ENCODE assay signal across 11 cellular contexts in genomic region chr1:110872366-110872744, GRCh38. TPM values are rescaled to one million over a fixed set of nuclear protein-coding genes. Genes with fewer than 3 reads are reported as not detected.
A peak's percentile ranks its signal among the peaks of the same experiment; 100 is the strongest.
DNase-seq lines count a peak whose midpoint lies in the region; ATAC-seq, FAIRE-seq and TF ChIP-seq lines count a peak whose summit lies in the region.
"Had no signal": no experiment of that assay in that cellular context is flagged by ENCODE, and none has a peak within 500 bp of the region (broad histone marks: within the 10 kb centered on the region; RNA-seq: fewer than 3 reads in every experiment).

No MANE protein-coding gene starts in this region.

- no peaks in the 10 kb centered on the region for H3K4me1 ChIP-seq in thoracic aorta (ENCODE audit: control insufficient read depth in 1 of 2, low read depth in 2 of 2)

- DNase-seq in activated T-cell treated with anti-CD3 and anti-CD28 coated beads, Interleukin-2, amount 50 U/mL, for 72 hours: peak in 1 of 2 donors; percentile 22
- no peak for DNase-seq in activated T-cell treated with anti-CD3 and anti-CD28 coated beads for 4 hours
- no peak for DNase-seq in central memory CD8-positive, alpha-beta T cell (ENCODE audit: low spot score in 2 of 2)
- DNase-seq in thoracic aorta (ENCODE audit: low spot score): no peak
- no peak for DNase-seq in NCI-H510A treated with DMSO at 0.1 percent for 48 hours (lab: John Stamatoyannopoulos, UW)
- DNase-seq in H54 (ENCODE audit: insufficient read length, low spot score): no peak
- no peak for DNase-seq in type B pancreatic cell (ENCODE audit: extremely low spot score, unreplicated experiment)
- DNase-seq: mammary epithelial cell, NCI-H2081 had no signal

- peak overlapping the region; percentile 65 for H3K4me3 ChIP-seq in thoracic aorta

- no peaks in the 10 kb centered on the region for H3K27me3 ChIP-seq in thoracic aorta (replicated peaks; ENCODE audit: insufficient read depth)

- no peak for TF ChIP-seq POLR2A in H54 (IDR thresholded peaks at IDR 0.05; ENCODE audit: low read depth, low read length)

- H3K27ac Mint-ChIP-seq in activated T-cell treated with anti-CD3 and anti-CD28 coated beads, Interleukin-2, amount 50 U/mL, for 72 hours: peak overlapping the region; percentile 96
- H3K27ac Mint-ChIP-seq in central memory CD8-positive, alpha-beta T cell (ENCODE audit: low read depth): peak overlapping the region; percentile 94
- no peak overlapping the region for H3K27ac Mint-ChIP-seq in type B pancreatic cell

- FAIRE-seq in H54 (lab: Jason Lieb, UNC): no peak
- FAIRE-seq: endometrium had no signal

- no peaks in the 10 kb centered on the region for H3K9me3 ChIP-seq in thoracic aorta

- peak overlapping the region; percentile 99 for H3K4me3 Mint-ChIP-seq in activated T-cell treated with anti-CD3 and anti-CD28 coated beads, Interleukin-2, amount 50 U/mL, for 72 hours
- H3K4me3 Mint-ChIP-seq in central memory CD8-positive, alpha-beta T cell: peak overlapping the region; percentile 99
- H3K4me3 Mint-ChIP-seq in type B pancreatic cell: no peak overlapping the region

- H3K36me3 ChIP-seq in thoracic aorta: no peaks in the 10 kb centered on the region

- H3K27me3 Mint-ChIP-seq in activated T-cell treated with anti-CD3 and anti-CD28 coated beads, Interleukin-2, amount 50 U/mL, for 72 hours (ENCODE audit: low read depth): no peaks in the 10 kb centered on the region
- H3K27me3 Mint-ChIP-seq in central memory CD8-positive, alpha-beta T cell: no peaks in the 10 kb centered on the region
- peaks cover 3% of the 10 kb centered on the region for H3K27me3 Mint-ChIP-seq in type B pancreatic cell

- H3K4me1 Mint-ChIP-seq in activated T-cell treated with anti-CD3 and anti-CD28 coated beads, Interleukin-2, amount 50 U/mL, for 72 hours (ENCODE audit: low read depth): peaks cover 50% of the 10 kb centered on the region
- H3K4me1 Mint-ChIP-seq in central memory CD8-positive, alpha-beta T cell: peaks cover 63% of the 10 kb centered on the region
- no peaks in the 10 kb centered on the region for H3K4me1 Mint-ChIP-seq in type B pancreatic cell (ENCODE audit: unreplicated experiment)

- no peak for ATAC-seq in activated T-cell treated with anti-CD3 and anti-CD28 coated beads, Interleukin-2, amount 50 U/mL, for 72 hours (replicated peaks in 1 of 2)
- ATAC-seq in HG03457 (IDR thresholded peaks at IDR 0.05; ENCODE audit: unreplicated experiment): peak; percentile 29
- no peak for ATAC-seq in central memory CD8-positive, alpha-beta T cell (replicated peaks; ENCODE audit: extremely low read depth, poor library complexity, severe bottlenecking)
- no peak for ATAC-seq in thoracic aorta (ENCODE audit: insufficient number of reproducible peaks, low FRiP score, low read depth)

- peaks cover 4% of the 10 kb centered on the region in 2 donors for H3K9me3 Mint-ChIP-seq in activated T-cell treated with anti-CD3 and anti-CD28 coated beads, Interleukin-2, amount 50 U/mL, for 72 hours
- no peaks in the 10 kb centered on the region for H3K9me3 Mint-ChIP-seq in central memory CD8-positive, alpha-beta T cell
- H3K9me3 Mint-ChIP-seq in type B pancreatic cell: no peaks in the 10 kb centered on the region

- H3K36me3 Mint-ChIP-seq in activated T-cell treated with anti-CD3 and anti-CD28 coated beads, Interleukin-2, amount 50 U/mL, for 72 hours (ENCODE audit: insufficient read depth in 2 of 2): peaks cover 14 to 35% of the 10 kb centered on the region in 2 donors
- peaks cover 23% of the 10 kb centered on the region for H3K36me3 Mint-ChIP-seq in central memory CD8-positive, alpha-beta T cell (ENCODE audit: insufficient read depth)
- H3K36me3 Mint-ChIP-seq in type B pancreatic cell: no peaks in the 10 kb centered on the region

- TF ChIP-seq CTCF in thoracic aorta (IDR thresholded peaks at IDR 0.05) (no peak), type B pancreatic cell (conservative IDR thresholded peaks at IDR 0.05) (no peak)

- peak overlapping the region in 1 of 2 donors; percentile 54 for H3K27ac ChIP-seq in thoracic aorta

RNA-seq across cellular contexts. Expression of gene CD53, which starts 0.6 kb away (rescaled TPM):
- 100 to 1,000 TPM; 170 to 249 TPM for total RNA-seq in activated T-cell treated with anti-CD3 and anti-CD28 coated beads, Interleukin-2, amount 50 U/mL, for 72 hours
- total RNA-seq in thoracic aorta (10 to 100 TPM; 55.6 to 60.9 TPM), type B pancreatic cell (ENCODE audit: low replicate concordance) (not detected in 2 replicates)
- total RNA-seq: mammary epithelial cell had no signal

Comparison
In these comparisons a context has a peak if more than half of its experiments do, and no peak if none do; other contexts are left out.
1. RNA of gene CD53, which starts 0.6 kb away (total RNA-seq): 170 to 249 TPM in activated T-cell treated with anti-CD3 and anti-CD28 coated beads, Interleukin-2, amount 50 U/mL, for 72 hours and 55.6 to 60.9 TPM in thoracic aorta; not detected in type B pancreatic cell; every median in the first group is over 10 times any median in the second.